ENCODE assay signal across 1 cellular context in the genomic region with DNA sequence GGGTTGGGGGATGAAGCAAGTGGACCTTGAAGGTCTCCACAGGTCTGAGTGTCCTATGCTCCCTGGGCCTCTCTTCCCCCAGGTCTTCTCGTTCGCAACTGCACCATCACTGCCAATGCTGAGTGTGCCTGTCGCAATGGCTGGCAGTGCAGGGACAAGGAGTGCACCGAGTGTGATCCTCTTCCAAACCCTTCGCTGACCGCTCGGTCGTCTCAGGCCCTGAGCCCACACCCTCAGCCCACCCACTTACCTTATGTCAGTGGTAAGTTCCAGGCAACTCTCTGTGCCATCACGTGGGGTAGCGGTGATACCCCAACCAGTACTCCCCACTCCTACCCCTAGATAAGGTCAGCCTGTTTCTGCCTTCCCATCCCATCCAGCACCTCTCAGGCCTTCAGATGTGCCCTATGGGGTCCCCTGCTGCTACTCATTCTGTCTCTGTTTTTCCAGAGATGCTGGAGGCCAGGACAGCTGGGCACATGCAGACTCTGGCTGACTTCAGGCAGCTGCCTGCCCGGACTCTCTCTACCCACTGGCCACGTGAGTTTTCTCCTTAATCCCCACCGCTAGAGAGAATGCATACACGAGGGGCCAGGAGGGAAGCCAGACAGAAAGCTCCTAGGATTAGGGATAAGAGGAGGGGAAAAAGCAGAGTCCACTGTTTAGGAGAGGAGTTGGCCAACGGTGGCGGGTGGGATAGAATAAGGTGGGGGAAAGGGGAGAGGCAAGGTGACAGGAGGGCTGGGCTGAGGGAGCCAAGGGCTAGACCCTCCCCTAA.
TF ChIP-seq lines count a peak whose summit lies in the region.

No MANE protein-coding gene starts in this region.

TF ChIP-seq in endothelial cell of umbilical vein, 7 proteins besides CTCF, POLR2A, EP300 and RAD21:
- TF ChIP-seq, protein P1, sequence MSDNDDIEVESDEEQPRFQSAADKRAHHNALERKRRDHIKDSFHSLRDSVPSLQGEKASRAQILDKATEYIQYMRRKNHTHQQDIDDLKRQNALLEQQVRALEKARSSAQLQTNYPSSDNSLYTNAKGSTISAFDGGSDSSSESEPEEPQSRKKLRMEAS (IDR thresholded peaks at IDR 0.05; ENCODE audit: insufficient read depth, insufficient read length): no peak
- TF ChIP-seq GATA2 (IDR thresholded peaks at IDR 0.05; ENCODE audit: insufficient read depth, insufficient read length, low read depth, low read length): no peak
- no peak for TF ChIP-seq JUN (IDR thresholded peaks at IDR 0.05; ENCODE audit: borderline replicate concordance, insufficient read depth, insufficient read length, low read depth)
- no peak for TF ChIP-seq MYC (IDR thresholded peaks at IDR 0.05; ENCODE audit: low read depth, low read length)
- no peak for TF ChIP-seq EZH2 (IDR thresholded peaks at IDR 0.05; ENCODE audit: borderline replicate concordance, low read depth, low read length, severe bottlenecking)
- no peak for TF ChIP-seq FOS (IDR thresholded peaks at IDR 0.05; ENCODE audit: borderline replicate concordance, insufficient read depth, low read length)
- no peak for TF ChIP-seq POLR2AphosphoS5 (IDR thresholded peaks at IDR 0.05; ENCODE audit: insufficient read depth, low read depth, low read length)
